ENCODE assay signal across 1 cellular context in genomic region chr20:17536944-17537444, GRCh38.
TF ChIP-seq lines count a peak whose summit lies in the region.

No MANE protein-coding gene starts in this region.

TF ChIP-seq in HepG2, 621 proteins besides CTCF, POLR2A, EP300 and RAD21 (continued from another document and continues in another):
- no peak for TF ChIP-seq FOXK2 (IDR thresholded peaks at IDR 0.05)
- no peak for TF ChIP-seq NBN (conservative IDR thresholded peaks at IDR 0.05)
- no peak for TF ChIP-seq TCF7L2 (IDR thresholded peaks at IDR 0.05; ENCODE audit: low read depth, low read length)
- no peak for TF ChIP-seq ZFAT (CRISPR knock-in tag; conservative IDR thresholded peaks at IDR 0.05)
- no peak for TF ChIP-seq ZC3H4 (CRISPR knock-in tag; IDR thresholded peaks at IDR 0.05; ENCODE audit: borderline replicate concordance)
- TF ChIP-seq ZNF713 (CRISPR knock-in tag; IDR thresholded peaks at IDR 0.05): 0 out of 2 replicates have a peak, but pooled peaks have one; percentile 47
- no peak for TF ChIP-seq SYNCRIP (IDR thresholded peaks at IDR 0.05; ENCODE audit: insufficient read depth, low read depth, low read length)
- TF ChIP-seq ZNF143 (CRISPR knock-in tag; IDR thresholded peaks at IDR 0.05): no peak
- peak; percentile 53; the same call in 1 of the 2 replicates for TF ChIP-seq CCDC6 (CRISPR knock-in tag; IDR thresholded peaks at IDR 0.05)
- TF ChIP-seq MTF2 (CRISPR knock-in tag; IDR thresholded peaks at IDR 0.05; ENCODE audit: borderline replicate concordance): no peak
- TF ChIP-seq ZNF780A (CRISPR knock-in tag; IDR thresholded peaks at IDR 0.05): no peak; the same call in 1 of the 2 replicates
- TF ChIP-seq ZNF563 (CRISPR knock-in tag; IDR thresholded peaks at IDR 0.05): no peak
- TF ChIP-seq ETS1 (CRISPR knock-in tag; IDR thresholded peaks at IDR 0.05): no peak
- no peak for TF ChIP-seq ZSCAN20 (CRISPR knock-in tag; IDR thresholded peaks at IDR 0.05; ENCODE audit: borderline replicate concordance)
- TF ChIP-seq, protein P1, sequence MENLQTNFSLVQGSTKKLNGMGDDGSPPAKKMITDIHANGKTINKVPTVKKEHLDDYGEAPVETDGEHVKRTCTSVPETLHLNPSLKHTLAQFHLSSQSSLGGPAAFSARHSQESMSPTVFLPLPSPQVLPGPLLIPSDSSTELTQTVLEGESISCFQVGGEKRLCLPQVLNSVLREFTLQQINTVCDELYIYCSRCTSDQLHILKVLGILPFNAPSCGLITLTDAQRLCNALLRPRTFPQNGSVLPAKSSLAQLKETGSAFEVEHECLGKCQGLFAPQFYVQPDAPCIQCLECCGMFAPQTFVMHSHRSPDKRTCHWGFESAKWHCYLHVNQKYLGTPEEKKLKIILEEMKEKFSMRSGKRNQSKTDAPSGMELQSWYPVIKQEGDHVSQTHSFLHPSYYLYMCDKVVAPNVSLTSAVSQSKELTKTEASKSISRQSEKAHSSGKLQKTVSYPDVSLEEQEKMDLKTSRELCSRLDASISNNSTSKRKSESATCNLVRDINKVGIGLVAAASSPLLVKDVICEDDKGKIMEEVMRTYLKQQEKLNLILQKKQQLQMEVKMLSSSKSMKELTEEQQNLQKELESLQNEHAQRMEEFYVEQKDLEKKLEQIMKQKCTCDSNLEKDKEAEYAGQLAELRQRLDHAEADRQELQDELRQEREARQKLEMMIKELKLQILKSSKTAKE (CRISPR knock-in tag; IDR thresholded peaks at IDR 0.05; ENCODE audit: borderline replicate concordance): no peak
- no peak for TF ChIP-seq ZNF75D (CRISPR knock-in tag; IDR thresholded peaks at IDR 0.05; ENCODE audit: borderline replicate concordance)
- TF ChIP-seq FOXA1 (IDR thresholded peaks at IDR 0.05): no peak
- 0 out of 2 replicates have a peak, but pooled peaks have one; percentile 11 for TF ChIP-seq FOXA1 (CRISPR knock-in tag; IDR thresholded peaks at IDR 0.05)
- no peak for TF ChIP-seq ZNF512 (CRISPR knock-in tag; IDR thresholded peaks at IDR 0.05)
- no peak for TF ChIP-seq ZNF576 (CRISPR knock-in tag; IDR thresholded peaks at IDR 0.05)
- peak; percentile 73; the same call in 1 of the 2 replicates for TF ChIP-seq REPIN1 (CRISPR knock-in tag; IDR thresholded peaks at IDR 0.05; ENCODE audit: borderline replicate concordance, low read depth)
- TF ChIP-seq MXD3 (CRISPR knock-in tag; IDR thresholded peaks at IDR 0.05): no peak; the same call in 1 of the 2 replicates
- TF ChIP-seq TARDBP (CRISPR knock-in tag; IDR thresholded peaks at IDR 0.05): peak; percentile 80
- no peak for TF ChIP-seq ZNF546 (CRISPR knock-in tag; conservative IDR thresholded peaks at IDR 0.05)
- no peak for TF ChIP-seq ZMYM2 (CRISPR knock-in tag; IDR thresholded peaks at IDR 0.05)
- TF ChIP-seq ZBTB25 (CRISPR knock-in tag; IDR thresholded peaks at IDR 0.05): peak; percentile 79
- TF ChIP-seq FOXP4 (CRISPR knock-in tag; IDR thresholded peaks at IDR 0.05): peak; percentile 51; the same call in 1 of the 2 replicates
- TF ChIP-seq ATF7-NPFF (CRISPR knock-in tag; IDR thresholded peaks at IDR 0.05; ENCODE audit: low read depth): no peak
- peak; percentile 51 to 60 for TF ChIP-seq MAFK (conservative IDR thresholded peaks at IDR 0.05 in 1 of 2, IDR thresholded peaks at IDR 0.05 in 1 of 2; ENCODE audit: low read length in 2 of 2)
- no peak for TF ChIP-seq ZNF841 (CRISPR knock-in tag; IDR thresholded peaks at IDR 0.05; ENCODE audit: borderline replicate concordance)
- TF ChIP-seq TBL1XR1 (IDR thresholded peaks at IDR 0.05; ENCODE audit: borderline replicate concordance, low read length, partially characterized antibody): peak; percentile 33
- no peak for TF ChIP-seq ATF1 (CRISPR knock-in tag; IDR thresholded peaks at IDR 0.05)
- TF ChIP-seq PAF1 (CRISPR knock-in tag; IDR thresholded peaks at IDR 0.05): no peak
- no peak for TF ChIP-seq IKZF1 (IDR thresholded peaks at IDR 0.05)
- peak; percentile 94 for TF ChIP-seq ZNF580 (CRISPR knock-in tag; IDR thresholded peaks at IDR 0.05; ENCODE audit: borderline replicate concordance, low read depth)
- no peak for TF ChIP-seq NFIC (IDR thresholded peaks at IDR 0.05; ENCODE audit: low read length)
- TF ChIP-seq, protein P2, sequence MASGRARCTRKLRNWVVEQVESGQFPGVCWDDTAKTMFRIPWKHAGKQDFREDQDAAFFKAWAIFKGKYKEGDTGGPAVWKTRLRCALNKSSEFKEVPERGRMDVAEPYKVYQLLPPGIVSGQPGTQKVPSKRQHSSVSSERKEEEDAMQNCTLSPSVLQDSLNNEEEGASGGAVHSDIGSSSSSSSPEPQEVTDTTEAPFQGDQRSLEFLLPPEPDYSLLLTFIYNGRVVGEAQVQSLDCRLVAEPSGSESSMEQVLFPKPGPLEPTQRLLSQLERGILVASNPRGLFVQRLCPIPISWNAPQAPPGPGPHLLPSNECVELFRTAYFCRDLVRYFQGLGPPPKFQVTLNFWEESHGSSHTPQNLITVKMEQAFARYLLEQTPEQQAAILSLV (CRISPR knock-in tag; IDR thresholded peaks at IDR 0.05; ENCODE audit: borderline replicate concordance): peak; percentile 40; the same call in 1 of the 2 replicates
- TF ChIP-seq ZNF180 (CRISPR knock-in tag; IDR thresholded peaks at IDR 0.05; ENCODE audit: borderline replicate concordance, low read depth): no peak
- TF ChIP-seq ELK4 (CRISPR knock-in tag; IDR thresholded peaks at IDR 0.05; ENCODE audit: borderline replicate concordance): no peak
- no peak for TF ChIP-seq ZSCAN21 (CRISPR knock-in tag; IDR thresholded peaks at IDR 0.05; ENCODE audit: borderline replicate concordance)
- TF ChIP-seq CBX1 (IDR thresholded peaks at IDR 0.05; ENCODE audit: low read depth): peak; percentile 37
- TF ChIP-seq POLR2G (IDR thresholded peaks at IDR 0.05; ENCODE audit: low read depth, low read length): no peak
- no peak for TF ChIP-seq ZNF34 (CRISPR knock-in tag; IDR thresholded peaks at IDR 0.05; ENCODE audit: borderline replicate concordance)
- no peak for TF ChIP-seq FOXO4 (CRISPR knock-in tag; conservative IDR thresholded peaks at IDR 0.05)
- TF ChIP-seq ZKSCAN5 (CRISPR knock-in tag; IDR thresholded peaks at IDR 0.05): no peak
- TF ChIP-seq, protein P3, sequence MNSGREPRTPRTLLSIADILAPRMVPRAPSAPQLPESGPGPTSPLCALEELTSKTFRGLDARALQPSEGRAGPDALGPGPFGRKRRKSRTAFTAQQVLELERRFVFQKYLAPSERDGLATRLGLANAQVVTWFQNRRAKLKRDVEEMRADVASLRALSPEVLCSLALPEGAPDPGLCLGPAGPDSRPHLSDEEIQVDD (CRISPR knock-in tag; IDR thresholded peaks at IDR 0.05; ENCODE audit: borderline replicate concordance): no peak
